Comparison of ENCODE assay signal across 20 cellular contexts in the genomic region with DNA sequence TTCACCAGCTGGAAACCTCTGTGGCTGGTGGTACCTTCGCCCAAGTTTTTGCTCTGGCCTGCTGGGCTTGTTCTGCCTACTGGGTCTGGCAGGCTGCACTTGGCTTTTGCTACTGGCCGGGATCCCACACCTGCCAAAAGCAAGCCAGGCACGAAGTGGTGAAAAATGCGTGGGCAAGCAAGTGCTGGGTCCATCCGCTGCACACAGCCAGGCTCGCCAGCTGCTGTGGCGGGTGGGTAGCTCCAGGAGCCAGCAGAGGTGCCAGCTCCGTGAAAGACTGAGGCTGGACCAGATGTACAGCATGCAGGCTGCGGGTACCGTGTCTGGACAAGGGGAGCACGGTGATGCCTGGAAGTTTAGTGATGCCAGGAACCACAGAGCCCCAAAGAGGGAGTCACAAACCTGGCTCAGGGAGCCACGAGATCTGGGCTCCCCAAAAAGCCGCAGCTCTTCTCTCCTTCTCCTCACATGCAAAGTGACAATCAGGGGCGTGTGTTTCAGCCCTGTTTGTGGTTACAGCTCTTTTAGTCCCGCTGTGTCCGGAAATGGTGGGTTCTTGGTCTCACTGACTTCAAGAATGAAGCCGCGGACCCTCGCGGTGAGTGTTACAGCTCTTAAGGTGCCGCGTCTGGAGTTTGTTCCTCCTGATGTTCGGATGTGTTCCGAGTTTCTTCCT.
DNase-seq lines count a peak whose midpoint lies in the region; ATAC-seq, FAIRE-seq and TF ChIP-seq lines count a peak whose summit lies in the region.
"Had no signal": no experiment of that assay in that cellular context is flagged by ENCODE, and none has a peak within 500 bp of the region (broad histone marks: within the 10 kb centered on the region; RNA-seq: fewer than 3 reads in every experiment).

No MANE protein-coding gene starts in this region.

- H2AFZ ChIP-seq in DND-41 (ENCODE audit: low read depth, low read length) (peak overlapping the region; percentile 25; the same call in 1 of the 2 replicates), H1 (ENCODE audit: low read length) (no peak overlapping the region), osteoblast (ENCODE audit: low read length) (no peak overlapping the region)

- H2BK20ac ChIP-seq in H1 (ENCODE audit: low read length): no peak overlapping the region

- CTCF ChIA-PET in H1 (lab: Charles Lee; ENCODE audit: partially characterized antibody): no interaction called here

- H3K79me1 ChIP-seq in H1 (ENCODE audit: low read depth, low read length): no peaks in the 10 kb centered on the region

- no peak for TF ChIP-seq RAD21 in H1 (IDR thresholded peaks at IDR 0.05 in 1 of 2, conservative IDR thresholded peaks at IDR 0.05 in 1 of 2; ENCODE audit: low read depth in 2 of 2, low read length in 2 of 2)

- H3K4ac ChIP-seq in H1 (replicated peaks; ENCODE audit: insufficient read length, low read depth, low read length): no peak overlapping the region

- TF ChIP-seq CTCF in DND-41 (IDR thresholded peaks at IDR 0.05; ENCODE audit: borderline replicate concordance, extremely low read depth, low read length, poor library complexity, severe bottlenecking): no peak
- no peak for TF ChIP-seq CTCF in H1 (IDR thresholded peaks at IDR 0.05; ENCODE audit: control extremely low read depth in 1 of 3, insufficient read depth in 1 of 3, low read depth in 1 of 3, low read length in 3 of 3)
- TF ChIP-seq CTCF in osteoblast (IDR thresholded peaks at IDR 0.05; ENCODE audit: extremely low read depth, low read depth, low read length): no peak

- H3K9me3 ChIP-seq in DND-41 (ENCODE audit: insufficient read depth, low read length, severe bottlenecking) (peaks cover 11% of the 10 kb centered on the region), H1 (ENCODE audit: insufficient read depth in 2 of 2, low read depth in 1 of 2, low read length in 1 of 2) (no peaks in the 10 kb centered on the region), osteoblast (ENCODE audit: low read depth, low read length) (no peaks in the 10 kb centered on the region)
- H3K9me3 ChIP-seq: suprapubic skin, uterus had no signal

- whole genome bisulfite sequencing in H1 (ENCODE audit: extremely low coverage in 1 of 2, insufficient coverage in 1 of 2, insufficient read length in 1 of 2, insufficient replicate concordance in 2 of 2, low coverage in 1 of 2, low lambda C conversion rate in 2 of 2, missing lambda C conversion rate in 1 of 2), 2 experiments: 93% methylated on average over 24 of the region's 24 CpGs; no CpG with 5 or more reads in 1 of the 2 experiments

- FAIRE-seq in H1 (lab: Jason Lieb, UNC): no peak
- FAIRE-seq: D721Med had no signal

- H3K36me3 ChIP-seq in DND-41 (ENCODE audit: insufficient read depth, low read length): no peaks in the 10 kb centered on the region
- H3K36me3 ChIP-seq in H1 (ENCODE audit: control insufficient read depth in 2 of 4, insufficient read depth in 4 of 4, low read length in 3 of 4): no peaks in the 10 kb centered on the region
- no peaks in the 10 kb centered on the region for H3K36me3 ChIP-seq in osteoblast (ENCODE audit: insufficient read depth, low read length)
- H3K36me3 ChIP-seq: suprapubic skin, uterus, WERI-Rb-1 had no signal

- DNase-seq in DND-41 (no peak), NCI-H446 treated with DMSO at 0.1 percent for 48 hours (lab: John Stamatoyannopoulos, UW) (peak; percentile 19), H1 (ENCODE audit: low read depth in 1 of 2, low spot score in 2 of 2) (no peak), osteoblast (ENCODE audit: insufficient read length, low spot score, missing footprints) (peak; percentile 26), RPMI8226 (no peak), NCI-H2081 (lab: John Stamatoyannopoulos, UW) (no peak)
- DNase-seq: activated CD4-positive, alpha-beta T cell treated with anti-CD3 and anti-CD28 coated beads, Interleukin-2, amount 50 U/mL, for 4 hours; effector CD4-positive, alpha-beta T cell; left cardiac atrium; mesendoderm; naive B cell; NCI-H2171 treated with DMSO at 0.1 percent for 48 hours; stimulated activated CD4-positive, alpha-beta T cell treated with anti-CD3 and anti-CD28 coated beads, Interleukin-4, amount 100 ng/mL, for 1 hour; uterus; WERI-Rb-1 had no signal

- no peak overlapping the region for H4K91ac ChIP-seq in H1 (replicated peaks; ENCODE audit: insufficient read length, low read length)

- no peak overlapping the region for H3K56ac ChIP-seq in H1 (replicated peaks; ENCODE audit: insufficient read length, low read depth, low read length)

- H2AK5ac ChIP-seq in H1 (ENCODE audit: low read depth, low read length): no peak overlapping the region

- peak overlapping the region; percentile 79; the same call in 1 of the 2 replicates for H4K8ac ChIP-seq in H1 (ENCODE audit: extremely low read depth, insufficient read depth, low read length)

- no peak overlapping the region for H3K18ac ChIP-seq in H1 (ENCODE audit: extremely low read depth, low read length)

- no peak overlapping the region for H4K5ac ChIP-seq in H1 (ENCODE audit: insufficient read length, low read depth, low read length)

- ATAC-seq in DND-41 (ENCODE audit: insufficient read depth, low read depth): no peak
- no peak for ATAC-seq in HG02981 (IDR thresholded peaks at IDR 0.05; ENCODE audit: unreplicated experiment)
- ATAC-seq: left cardiac atrium; Right ventricle myocardium inferior; stimulated activated memory B cell treated with anti-CD40 and anti-IgM and Interleukin-4, amounts not matched to agents 10 μg/mL and 1 μg/mL and 100 μg/mL, for 72 hours had no signal

- H3K79me2 ChIP-seq in DND-41 (ENCODE audit: insufficient read depth, low read length) (no peaks in the 10 kb centered on the region), H1 (ENCODE audit: control insufficient read depth in 1 of 2, insufficient read depth in 2 of 2, low read length in 2 of 2) (no peaks in the 10 kb centered on the region), osteoblast (ENCODE audit: insufficient read depth, low read length) (no peaks in the 10 kb centered on the region)

- no peaks in the 10 kb centered on the region for H3K23me2 ChIP-seq in H1 (ENCODE audit: low read depth, low read length)

- TF ChIP-seq POLR2A in H1 (IDR thresholded peaks at IDR 0.05; ENCODE audit: control extremely low read depth in 1 of 2, low read depth in 2 of 2, low read length in 2 of 2): no peak

- H3K27ac ChIP-seq in DND-41 (ENCODE audit: low read length): no peak overlapping the region
- no peak overlapping the region for H3K27ac ChIP-seq in H1 (ENCODE audit: low read depth, low read length)
- H3K27ac ChIP-seq in osteoblast (ENCODE audit: low read depth, low read length): no peak overlapping the region
- H3K27ac ChIP-seq: suprapubic skin, uterus, WERI-Rb-1 had no signal

- no peak overlapping the region for H2BK12ac ChIP-seq in H1 (ENCODE audit: low read depth, low read length)

- H4K20me1 ChIP-seq in DND-41 (ENCODE audit: insufficient read depth, low read length) (no peaks in the 10 kb centered on the region), H1 (replicated peaks in 1 of 2; ENCODE audit: control insufficient read depth in 1 of 2, insufficient read depth in 2 of 2, low read length in 2 of 2) (no peaks in the 10 kb centered on the region), osteoblast (ENCODE audit: insufficient read depth, low read length) (no peaks in the 10 kb centered on the region)

- H3K4me2 ChIP-seq in DND-41 (ENCODE audit: insufficient read depth, low read length) (no peak overlapping the region), H1 (ENCODE audit: insufficient read depth in 1 of 2, low read depth in 2 of 2, low read length in 2 of 2) (no peak overlapping the region), osteoblast (ENCODE audit: insufficient read depth, low read length) (no peak overlapping the region)

- no peaks in the 10 kb centered on the region for H3K4me1 ChIP-seq in DND-41 (ENCODE audit: insufficient read depth, low read length)
- no peaks in the 10 kb centered on the region for H3K4me1 ChIP-seq in H1 (replicated peaks in 1 of 4; ENCODE audit: control insufficient read depth in 3 of 4, insufficient read depth in 4 of 4, low read length in 3 of 4)
- no peaks in the 10 kb centered on the region for H3K4me1 ChIP-seq in osteoblast (ENCODE audit: insufficient read depth, low read length)
- H3K4me1 ChIP-seq: suprapubic skin, uterus had no signal

- H2BK120ac ChIP-seq in H1 (replicated peaks; ENCODE audit: low read depth, low read length): no peak overlapping the region

- POLR2A ChIA-PET in H1 (lab: Charles Lee; ENCODE audit: partially characterized antibody): no interaction called here

- H3K4me3 ChIP-seq in DND-41 (ENCODE audit: low read depth in 1 of 2, low read length in 2 of 2) (no peak overlapping the region), H1 (ENCODE audit: extremely low read depth in 1 of 4, insufficient read depth in 2 of 4, low read depth in 3 of 4, low read length in 4 of 4) (no peak overlapping the region), osteoblast (ENCODE audit: insufficient read depth, low read length) (no peak overlapping the region)
- H3K4me3 ChIP-seq: suprapubic skin, uterus had no signal

- no peak overlapping the region for H2BK15ac ChIP-seq in H1 (ENCODE audit: low read length)

- H2BK5ac ChIP-seq in H1 (ENCODE audit: low read depth, low read length): no peak overlapping the region

- no peak overlapping the region for H3K9ac ChIP-seq in DND-41 (ENCODE audit: low read depth, low read length)
- no peak overlapping the region for H3K9ac ChIP-seq in H1 (replicated peaks in 1 of 4; ENCODE audit: extremely low read depth in 1 of 4, low read depth in 3 of 4, low read length in 3 of 4)

- H3K27me3 ChIP-seq in DND-41 (ENCODE audit: insufficient read depth, low read length, poor library complexity) (no peaks in the 10 kb centered on the region), H1 (replicated peaks in 1 of 4; ENCODE audit: control insufficient read depth in 3 of 4, extremely low read depth in 1 of 4, insufficient read depth in 3 of 4, low read length in 3 of 4) (no peaks in the 10 kb centered on the region), osteoblast (ENCODE audit: insufficient read depth, low read length) (no peaks in the 10 kb centered on the region)
- H3K27me3 ChIP-seq: suprapubic skin, uterus had no signal

- H3K23ac ChIP-seq in H1 (ENCODE audit: insufficient read length): no peak overlapping the region

- TF ChIP-seq EP300 in H1 (IDR thresholded peaks at IDR 0.05; ENCODE audit: borderline replicate concordance in 1 of 2, low read depth in 2 of 2, low read length in 2 of 2): no peak

- no peak overlapping the region for H3K14ac ChIP-seq in H1 (ENCODE audit: insufficient read length)

TF ChIP-seq in H1, 55 proteins besides CTCF, POLR2A, EP300 and RAD21 (continues in another document):
- TF ChIP-seq SIX5 (IDR thresholded peaks at IDR 0.05; ENCODE audit: low read depth, low read length) (no peak), FOSL1 (IDR thresholded peaks at IDR 0.05; ENCODE audit: insufficient read depth, low read depth, low read length) (no peak), SIN3A (conservative IDR thresholded peaks at IDR 0.05 in 1 of 2, IDR thresholded peaks at IDR 0.05 in 1 of 2; ENCODE audit: low read depth in 1 of 2, low read length in 2 of 2) (no peak), HDAC6 (IDR thresholded peaks at IDR 0.05; ENCODE audit: low read depth, low read length) (no peak), CBX5 (IDR thresholded peaks at IDR 0.05; ENCODE audit: low read depth, low read length) (no peak), TBP (IDR thresholded peaks at IDR 0.05; ENCODE audit: low read depth, low read length) (no peak), RXRA (IDR thresholded peaks at IDR 0.05; ENCODE audit: insufficient read depth, low read depth, low read length) (no peak), EZH2 (IDR thresholded peaks at IDR 0.05; ENCODE audit: low read depth, low read length, severe bottlenecking) (no peak)

Comparison
In these comparisons a context has a peak if more than half of its experiments do, and no peak if none do; other contexts are left out.
1. DNase-seq: peak in NCI-H446 treated with DMSO at 0.1 percent for 48 hours (single experiment) and osteoblast (single experiment); none in DND-41 (single experiment), H1 (0 of 2), RPMI8226 (single experiment) and NCI-H2081 (0 of 2).